Comparison of ENCODE assay signal across 2 cellular contexts in genomic region chr19:44746616-44746945, GRCh38.
TF ChIP-seq lines count a peak whose summit lies in the region.

No MANE protein-coding gene starts in this region.

TF ChIP-seq in GM23338, 12 proteins besides CTCF, POLR2A, EP300 and RAD21 (continued from another document):
- no peak for TF ChIP-seq ZNF462 (CRISPR knock-in tag; IDR thresholded peaks at IDR 0.05)
- no peak for TF ChIP-seq NANOG (IDR thresholded peaks at IDR 0.05; ENCODE audit: borderline replicate concordance)
- TF ChIP-seq ZNF114 (CRISPR knock-in tag; IDR thresholded peaks at IDR 0.05) = no peak
- no peak for TF ChIP-seq STAT1 (IDR thresholded peaks at IDR 0.05; ENCODE audit: unreplicated experiment)
- TF ChIP-seq CREB1 (CRISPR knock-in tag; IDR thresholded peaks at IDR 0.05; ENCODE audit: low read depth) = no peak
- TF ChIP-seq REST (IDR thresholded peaks at IDR 0.05; ENCODE audit: unreplicated experiment) = no peak

TF ChIP-seq in WTC11, 78 proteins besides CTCF, POLR2A, EP300 and RAD21 (continued from another document):
- TF ChIP-seq ZNF532 (CRISPR knock-in tag; IDR thresholded peaks at IDR 0.05; ENCODE audit: borderline replicate concordance) (no peak), ZNF423 (CRISPR knock-in tag; IDR thresholded peaks at IDR 0.05) (no peak), NFYB (CRISPR knock-in tag; conservative IDR thresholded peaks at IDR 0.05; ENCODE audit: low read depth) (no peak), USF1 (CRISPR knock-in tag; IDR thresholded peaks at IDR 0.05) (no peak), ATF2 (CRISPR knock-in tag; IDR thresholded peaks at IDR 0.05; ENCODE audit: borderline replicate concordance, low read depth) (no peak), FOXJ3 (CRISPR knock-in tag; IDR thresholded peaks at IDR 0.05; ENCODE audit: borderline replicate concordance) (no peak), FOXK1 (CRISPR knock-in tag; IDR thresholded peaks at IDR 0.05) (no peak), TEAD4 (CRISPR knock-in tag; IDR thresholded peaks at IDR 0.05) (no peak), ZNF396 (CRISPR knock-in tag; IDR thresholded peaks at IDR 0.05; ENCODE audit: borderline replicate concordance) (no peak)
TF ChIP-seq in WTC11: peak in this region for 0.
